ENCODE assay signal across 20 cellular contexts in the genomic region with DNA sequence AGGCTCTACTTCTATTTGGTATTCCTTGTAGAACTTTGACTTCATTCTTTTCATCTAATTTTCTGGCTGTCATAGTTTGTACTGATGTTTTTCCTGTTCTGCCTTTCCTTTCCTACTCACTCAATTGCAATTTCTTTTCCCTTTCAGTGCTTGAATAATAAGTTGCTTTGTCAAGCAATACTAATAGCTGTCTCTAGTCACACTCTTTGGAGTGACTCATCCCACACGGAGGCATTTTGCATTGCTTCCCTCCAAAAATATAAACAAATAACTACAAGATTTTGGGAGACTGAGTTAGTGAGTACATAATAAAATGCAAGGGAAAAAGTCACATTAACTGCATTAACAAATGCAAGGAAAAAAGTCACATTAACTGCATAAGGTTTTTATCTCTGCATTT.
DNase-seq lines count a peak whose midpoint lies in the region; ATAC-seq, FAIRE-seq and TF ChIP-seq lines count a peak whose summit lies in the region.
"Had no signal": no experiment of that assay in that cellular context is flagged by ENCODE, and none has a peak within 500 bp of the region (broad histone marks: within the 10 kb centered on the region; RNA-seq: fewer than 3 reads in every experiment).

No MANE protein-coding gene starts in this region.

- H3K27me3 ChIP-seq in RWPE2 (ENCODE audit: insufficient read depth, poor library complexity, severe bottlenecking): no peaks in the 10 kb centered on the region
- H3K27me3 ChIP-seq: BLaER1 had no signal

- TF ChIP-seq RAD21 in A549 (conservative IDR thresholded peaks at IDR 0.05 in 1 of 2, IDR thresholded peaks at IDR 0.05 in 1 of 2): no peak

- CTCF ChIA-PET in A549 (lab: Yijun Ruan, JAX): no interaction called here

- no peak overlapping the region for H3K4me2 ChIP-seq in A549
- H3K4me2 ChIP-seq: BLaER1, SK-N-SH had no signal

- ATAC-seq in A549 (no peak), RWPE2 (ENCODE audit: low read depth) (peak; percentile 25; the same call in 1 of the 3 replicates), GM18502 (IDR thresholded peaks at IDR 0.05; ENCODE audit: poor library complexity, unreplicated experiment) (no peak)
- no peak for ATAC-seq in activated T-cell treated with anti-CD3 and anti-CD28 coated beads, Interleukin-2, amount 50 U/mL, for 4 hours
- ATAC-seq: CD8-positive, alpha-beta T cell had no signal

- H3K27ac Mint-ChIP-seq in neural crest cell (ENCODE audit: unreplicated experiment): peak overlapping the region; percentile 24
- H3K27ac Mint-ChIP-seq: CD8-positive, alpha-beta T cell had no signal

- no peak for TF ChIP-seq POLR2A in A549 (IDR thresholded peaks at IDR 0.05; ENCODE audit: low read length)

- H3K27me3 Mint-ChIP-seq in neural crest cell (ENCODE audit: low read depth): no peaks in the 10 kb centered on the region
- no peaks in the 10 kb centered on the region for H3K27me3 Mint-ChIP-seq in activated T-cell treated with anti-CD3 and anti-CD28 coated beads, Interleukin-2, amount 50 U/mL, for 4 hours (ENCODE audit: low read depth)

- peaks cover 11% of the 10 kb centered on the region for H3K4me1 Mint-ChIP-seq in neural crest cell
- H3K4me1 Mint-ChIP-seq in activated T-cell treated with anti-CD3 and anti-CD28 coated beads, Interleukin-2, amount 50 U/mL, for 4 hours (ENCODE audit: low read depth): no peaks in the 10 kb centered on the region

- POLR2A ChIA-PET in A549 (lab: Yijun Ruan, JAX): no interaction called here

- no peaks in the 10 kb centered on the region for H3K36me3 ChIP-seq in RWPE2 (ENCODE audit: low read depth)
- H3K36me3 ChIP-seq: BLaER1 had no signal

- H3K4me3 ChIP-seq in A549: no peak overlapping the region
- H3K4me3 ChIP-seq in RWPE2 (ENCODE audit: severe bottlenecking): no peak overlapping the region
- H3K4me3 ChIP-seq: BLaER1 had no signal

- no peak overlapping the region for H3K4me3 Mint-ChIP-seq in neural crest cell
- H3K4me3 Mint-ChIP-seq in activated T-cell treated with anti-CD3 and anti-CD28 coated beads, Interleukin-2, amount 50 U/mL, for 4 hours: no peak overlapping the region
- H3K4me3 Mint-ChIP-seq: CD8-positive, alpha-beta T cell had no signal

- no peaks in the 10 kb centered on the region for H3K36me3 Mint-ChIP-seq in neural crest cell (ENCODE audit: low read depth)
- no peaks in the 10 kb centered on the region for H3K36me3 Mint-ChIP-seq in activated T-cell treated with anti-CD3 and anti-CD28 coated beads, Interleukin-2, amount 50 U/mL, for 4 hours (ENCODE audit: insufficient read depth)
- H3K36me3 Mint-ChIP-seq: CD8-positive, alpha-beta T cell had no signal

- H3K4me1 ChIP-seq in A549 (no peaks in the 10 kb centered on the region), RWPE2 (ENCODE audit: insufficient read depth, poor library complexity, severe bottlenecking) (peaks cover 7% of the 10 kb centered on the region)

- no peaks in the 10 kb centered on the region for H3K9me3 ChIP-seq in A549
- H3K9me3 ChIP-seq in RWPE2 (ENCODE audit: severe bottlenecking): no peaks in the 10 kb centered on the region
- H3K9me3 ChIP-seq: SK-N-SH had no signal

- no peak for TF ChIP-seq CTCF in A549 (IDR thresholded peaks at IDR 0.05)
- no peak for TF ChIP-seq CTCF in RWPE2 (IDR thresholded peaks at IDR 0.05; ENCODE audit: poor library complexity, severe bottlenecking)
- TF ChIP-seq CTCF in neural crest cell (conservative IDR thresholded peaks at IDR 0.05): no peak

- H3K27ac ChIP-seq in A549 (no peak overlapping the region), RWPE2 (ENCODE audit: poor library complexity, severe bottlenecking) (no peak overlapping the region)
- H3K27ac ChIP-seq: BLaER1 had no signal

- peaks cover 3% of the 10 kb centered on the region for H3K9me3 Mint-ChIP-seq in neural crest cell
- peaks cover 14% of the 10 kb centered on the region for H3K9me3 Mint-ChIP-seq in activated T-cell treated with anti-CD3 and anti-CD28 coated beads, Interleukin-2, amount 50 U/mL, for 4 hours

- no peak for TF ChIP-seq EP300 in A549 (IDR thresholded peaks at IDR 0.05)

- no peak for FAIRE-seq in A549 (lab: Jason Lieb, UNC)
- FAIRE-seq: RCC 7860 had no signal

- WGBS in A549 (ENCODE audit: missing lambda C conversion rate): 16% methylated on average over 1 of the region's 1 CpG

- DNase-seq in A549 (ENCODE audit: low read depth in 1 of 2, low spot score in 1 of 2) (no peak), HT1080 (ENCODE audit: low read depth) (peak; percentile 46), RWPE2 (ENCODE audit: low spot score) (no peak), neural crest cell (ENCODE audit: low read depth, low spot score) (no peak), activated T-cell treated with anti-CD3 and anti-CD28 coated beads for 4 hours (no peak)
- DNase-seq in activated T-cell treated with anti-CD3 and anti-CD28 coated beads, Interleukin-2, amount 50 U/mL, for 4 hours: no peak
- DNase-seq in stimulated activated CD4-positive, alpha-beta T cell treated with anti-CD3 and anti-CD28 coated beads, Interleukin-4, amount 100 ng/mL, for 4 hours: no peak
- DNase-seq: CD8-positive, alpha-beta T cell; DMS79 treated with DMSO at 0.1 percent for 48 hours; MV-4-11; NCI-H1417; NCI-H187 treated with DMSO at 0.1 percent for 48 hours; NCI-H2227 treated with DMSO at 0.1 percent for 48 hours; NCI-H524; SHP77; SK-N-SH; T-helper 1 cell had no signal

TF ChIP-seq in A549, 52 proteins besides CTCF, POLR2A, EP300 and RAD21:
- TF ChIP-seq HEYL (CRISPR knock-in tag; IDR thresholded peaks at IDR 0.05) (no peak), RCOR1 (IDR thresholded peaks at IDR 0.05; ENCODE audit: low read depth, low read length) (no peak), ESRRA (IDR thresholded peaks at IDR 0.05; ENCODE audit: borderline replicate concordance, low read length) (no peak), FOSL2 (IDR thresholded peaks at IDR 0.05) (no peak), FOSL2 (CRISPR knock-in tag; IDR thresholded peaks at IDR 0.05) (0 out of 2 replicates have a peak, but pooled peaks have one; percentile 3), HOXA7 (CRISPR knock-in tag; IDR thresholded peaks at IDR 0.05) (no peak), FOXS1 (CRISPR knock-in tag; IDR thresholded peaks at IDR 0.05) (no peak)
TF ChIP-seq in A549: peak in this region for 1.
